In the genomic region with DNA sequence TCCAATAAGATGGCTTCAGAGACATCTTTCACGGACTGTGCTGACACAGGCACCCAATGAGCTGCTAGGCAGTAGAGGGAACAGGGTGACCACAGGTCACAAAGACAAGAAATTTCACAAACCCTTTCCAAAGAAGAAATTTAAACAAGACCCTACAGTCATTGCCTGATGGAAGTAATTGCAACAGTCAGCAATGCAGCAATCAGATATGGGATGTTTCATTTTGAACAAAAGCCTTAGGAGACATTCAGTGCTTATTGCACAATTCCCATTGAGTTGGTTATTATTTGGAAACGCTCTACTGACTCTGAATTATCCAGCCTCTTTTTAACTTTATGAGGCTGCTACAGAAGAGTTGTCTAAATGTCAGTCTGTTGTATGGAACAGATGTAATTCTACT, we compare ENCODE assay signal across 12 cellular contexts.
DNase-seq lines count a peak whose midpoint lies in the region; ATAC-seq and TF ChIP-seq lines count a peak whose summit lies in the region.
"Had no signal": no experiment of that assay in that cellular context is flagged by ENCODE, and none has a peak within 500 bp of the region (broad histone marks: within the 10 kb centered on the region; RNA-seq: fewer than 3 reads in every experiment).

No MANE protein-coding gene starts in this region.

- H3F3A ChIP-seq in SK-N-SH (replicated peaks; ENCODE audit: insufficient read depth), result peaks cover 4% of the 10 kb centered on the region

- no peak for TF ChIP-seq CTCF in SK-N-SH (IDR thresholded peaks at IDR 0.05)
- no peak for TF ChIP-seq CTCF in kidney epithelial cell (IDR thresholded peaks at IDR 0.05; ENCODE audit: insufficient read depth, low read length, poor library complexity, severe bottlenecking)

- no peak for ATAC-seq in GM18517 (IDR thresholded peaks at IDR 0.05; ENCODE audit: unreplicated experiment)
- ATAC-seq: stimulated activated naive CD8-positive, alpha-beta T cell treated with anti-CD3 and anti-CD28 coated beads, Interleukin-15, amount 100 ng/mL, for 72 hours had no signal

- H3K27ac ChIP-seq in SK-N-SH (ENCODE audit: low read depth in 2 of 2, low read length in 1 of 2), result peak overlapping the region; percentile 18 to 65; a peak in 3 of 4 replicates
- H3K27ac ChIP-seq: HL-60 had no signal

- no peak overlapping the region for H3K9ac ChIP-seq in SK-N-SH

- CTCF ChIA-PET in SK-N-SH (lab: Yijun Ruan, JAX), result no interaction called here

- no peaks in the 10 kb centered on the region for H3K79me2 ChIP-seq in SK-N-SH (ENCODE audit: insufficient read depth)

- no peaks in the 10 kb centered on the region for H3K9me3 ChIP-seq in SK-N-SH

- H3K4me3 ChIP-seq in SK-N-SH (ENCODE audit: low read depth in 2 of 2, low read length in 1 of 2), result no peak overlapping the region
- H3K4me3 ChIP-seq in kidney epithelial cell (ENCODE audit: low read depth, low read length), result no peak overlapping the region

- H3K4me2 ChIP-seq in SK-N-SH, result no peak overlapping the region

- TF ChIP-seq EP300 in Ishikawa (IDR thresholded peaks at IDR 0.05; ENCODE audit: borderline replicate concordance) (no peak), SK-N-SH (IDR thresholded peaks at IDR 0.05; ENCODE audit: borderline replicate concordance in 1 of 2, low read depth in 1 of 2, low read length in 1 of 2) (no peak)

- H3K4me1 ChIP-seq in SK-N-SH (ENCODE audit: control insufficient read depth in 1 of 2, insufficient read depth in 2 of 2, low read depth in 1 of 2, low read length in 1 of 2), result peaks cover 3 to 7% of the 10 kb centered on the region in 2 experiments; a peak in 3 of 4 replicates

- TF ChIP-seq RAD21 in Ishikawa (IDR thresholded peaks at IDR 0.05; ENCODE audit: low read depth) (no peak), SK-N-SH (IDR thresholded peaks at IDR 0.05; ENCODE audit: low read length) (no peak)

- POLR2A ChIA-PET in SK-N-SH (lab: Yijun Ruan, JAX), result no interaction called here

- 93% methylated on average over 2 of the region's 2 CpGs for WGBS in SK-N-SH (ENCODE audit: low lambda C conversion rate)

- no peaks in the 10 kb centered on the region for H4K20me1 ChIP-seq in SK-N-SH (ENCODE audit: insufficient read depth)

- H3K27me3 ChIP-seq in SK-N-SH (ENCODE audit: insufficient read depth) (no peaks in the 10 kb centered on the region), kidney epithelial cell (ENCODE audit: control insufficient read depth, insufficient read depth, low read length) (no peaks in the 10 kb centered on the region)

- H3K36me3 ChIP-seq in SK-N-SH (replicated peaks in 1 of 2; ENCODE audit: control insufficient read depth in 1 of 2, insufficient read depth in 2 of 2, low read length in 1 of 2) (peaks cover 0 to 11% of the 10 kb centered on the region in 2 experiments), kidney epithelial cell (ENCODE audit: control insufficient read depth, insufficient read depth, low read length) (no peaks in the 10 kb centered on the region)

- H2AFZ ChIP-seq in SK-N-SH (ENCODE audit: low read depth), result no peak overlapping the region

- no peaks in the 10 kb centered on the region for H3K9me2 ChIP-seq in SK-N-SH

- DNase-seq in DMS153 (lab: John Stamatoyannopoulos, UW) (peak; percentile 68), SK-N-SH (no peak), kidney epithelial cell (ENCODE audit: low read depth) (peak; percentile 25), NCI-H2081 treated with DMSO at 0.1 percent for 48 hours (lab: John Stamatoyannopoulos, UW) (no peak), superior temporal gyrus (ENCODE audit: extremely low spot score) (no peak)
- DNase-seq: activated CD4-positive, alpha-beta T cell treated with anti-CD3 and anti-CD28 coated beads for 48 hours; NCI-H82; stimulated activated naive CD8-positive, alpha-beta T cell treated with anti-CD3 and anti-CD28 coated beads, Interleukin-15, amount 100 ng/mL, for 72 hours; T-helper 1 cell had no signal

TF ChIP-seq in Ishikawa, 13 proteins besides CTCF, POLR2A, EP300 and RAD21:
- TF ChIP-seq CEBPB (IDR thresholded peaks at IDR 0.05) (peak; percentile 76; the same call in 1 of the 2 replicates), TEAD4 (IDR thresholded peaks at IDR 0.05) (no peak)

TF ChIP-seq in SK-N-SH, 30 proteins besides CTCF, POLR2A, EP300 and RAD21:
- no peak for TF ChIP-seq POLR2AphosphoS5 (IDR thresholded peaks at IDR 0.05; ENCODE audit: low read depth, low read length)
- TF ChIP-seq, protein P1, sequence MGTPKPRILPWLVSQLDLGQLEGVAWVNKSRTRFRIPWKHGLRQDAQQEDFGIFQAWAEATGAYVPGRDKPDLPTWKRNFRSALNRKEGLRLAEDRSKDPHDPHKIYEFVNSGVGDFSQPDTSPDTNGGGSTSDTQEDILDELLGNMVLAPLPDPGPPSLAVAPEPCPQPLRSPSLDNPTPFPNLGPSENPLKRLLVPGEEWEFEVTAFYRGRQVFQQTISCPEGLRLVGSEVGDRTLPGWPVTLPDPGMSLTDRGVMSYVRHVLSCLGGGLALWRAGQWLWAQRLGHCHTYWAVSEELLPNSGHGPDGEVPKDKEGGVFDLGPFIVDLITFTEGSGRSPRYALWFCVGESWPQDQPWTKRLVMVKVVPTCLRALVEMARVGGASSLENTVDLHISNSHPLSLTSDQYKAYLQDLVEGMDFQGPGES (IDR thresholded peaks at IDR 0.05; ENCODE audit: low read depth, low read length), result no peak
- TF ChIP-seq RCOR1 (IDR thresholded peaks at IDR 0.05; ENCODE audit: low read length), result no peak
- no peak for TF ChIP-seq SMC3 (IDR thresholded peaks at IDR 0.05; ENCODE audit: low read depth, low read length)
- no peak for TF ChIP-seq CHD2 (IDR thresholded peaks at IDR 0.05; ENCODE audit: low read length, partially characterized antibody)
- no peak for TF ChIP-seq GATA2 (CRISPR knock-in tag; IDR thresholded peaks at IDR 0.05)
- TF ChIP-seq ELF1 (IDR thresholded peaks at IDR 0.05), result no peak
- TF ChIP-seq NFIC (IDR thresholded peaks at IDR 0.05; ENCODE audit: borderline replicate concordance), result no peak
- no peak for TF ChIP-seq TAF1 (IDR thresholded peaks at IDR 0.05; ENCODE audit: borderline replicate concordance, low read depth, low read length)
- no peak for TF ChIP-seq RXRA (IDR thresholded peaks at IDR 0.05; ENCODE audit: borderline replicate concordance, low read depth)
- no peak for TF ChIP-seq RFX5 (IDR thresholded peaks at IDR 0.05; ENCODE audit: low read length)
- no peak for TF ChIP-seq FOXJ3 (CRISPR knock-in tag; IDR thresholded peaks at IDR 0.05)
- TF ChIP-seq YY1 (IDR thresholded peaks at IDR 0.05; ENCODE audit: low read depth), result no peak
- TF ChIP-seq NRF1 (IDR thresholded peaks at IDR 0.05; ENCODE audit: low read depth, low read length), result no peak
- TF ChIP-seq EZH2phosphoT487 (IDR thresholded peaks at IDR 0.05; ENCODE audit: borderline replicate concordance, low read depth), result no peak
- TF ChIP-seq MXI1 (IDR thresholded peaks at IDR 0.05; ENCODE audit: low read depth, low read length), result no peak
- TF ChIP-seq USF1 (IDR thresholded peaks at IDR 0.05; ENCODE audit: borderline replicate concordance, low read depth), result no peak
- TF ChIP-seq, protein P2, sequence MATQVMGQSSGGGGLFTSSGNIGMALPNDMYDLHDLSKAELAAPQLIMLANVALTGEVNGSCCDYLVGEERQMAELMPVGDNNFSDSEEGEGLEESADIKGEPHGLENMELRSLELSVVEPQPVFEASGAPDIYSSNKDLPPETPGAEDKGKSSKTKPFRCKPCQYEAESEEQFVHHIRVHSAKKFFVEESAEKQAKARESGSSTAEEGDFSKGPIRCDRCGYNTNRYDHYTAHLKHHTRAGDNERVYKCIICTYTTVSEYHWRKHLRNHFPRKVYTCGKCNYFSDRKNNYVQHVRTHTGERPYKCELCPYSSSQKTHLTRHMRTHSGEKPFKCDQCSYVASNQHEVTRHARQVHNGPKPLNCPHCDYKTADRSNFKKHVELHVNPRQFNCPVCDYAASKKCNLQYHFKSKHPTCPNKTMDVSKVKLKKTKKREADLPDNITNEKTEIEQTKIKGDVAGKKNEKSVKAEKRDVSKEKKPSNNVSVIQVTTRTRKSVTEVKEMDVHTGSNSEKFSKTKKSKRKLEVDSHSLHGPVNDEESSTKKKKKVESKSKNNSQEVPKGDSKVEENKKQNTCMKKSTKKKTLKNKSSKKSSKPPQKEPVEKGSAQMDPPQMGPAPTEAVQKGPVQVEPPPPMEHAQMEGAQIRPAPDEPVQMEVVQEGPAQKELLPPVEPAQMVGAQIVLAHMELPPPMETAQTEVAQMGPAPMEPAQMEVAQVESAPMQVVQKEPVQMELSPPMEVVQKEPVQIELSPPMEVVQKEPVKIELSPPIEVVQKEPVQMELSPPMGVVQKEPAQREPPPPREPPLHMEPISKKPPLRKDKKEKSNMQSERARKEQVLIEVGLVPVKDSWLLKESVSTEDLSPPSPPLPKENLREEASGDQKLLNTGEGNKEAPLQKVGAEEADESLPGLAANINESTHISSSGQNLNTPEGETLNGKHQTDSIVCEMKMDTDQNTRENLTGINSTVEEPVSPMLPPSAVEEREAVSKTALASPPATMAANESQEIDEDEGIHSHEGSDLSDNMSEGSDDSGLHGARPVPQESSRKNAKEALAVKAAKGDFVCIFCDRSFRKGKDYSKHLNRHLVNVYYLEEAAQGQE (IDR thresholded peaks at IDR 0.05; ENCODE audit: low read depth, low read length), result no peak

Comparison
In these comparisons a context has a peak if more than half of its experiments do, and no peak if none do; other contexts are left out.
1. DNase-seq: peak in DMS153 (single experiment) and kidney epithelial cell (single experiment); none in SK-N-SH (single experiment), NCI-H2081 treated with DMSO at 0.1 percent for 48 hours (single experiment) and superior temporal gyrus (single experiment).